In the genomic region with DNA sequence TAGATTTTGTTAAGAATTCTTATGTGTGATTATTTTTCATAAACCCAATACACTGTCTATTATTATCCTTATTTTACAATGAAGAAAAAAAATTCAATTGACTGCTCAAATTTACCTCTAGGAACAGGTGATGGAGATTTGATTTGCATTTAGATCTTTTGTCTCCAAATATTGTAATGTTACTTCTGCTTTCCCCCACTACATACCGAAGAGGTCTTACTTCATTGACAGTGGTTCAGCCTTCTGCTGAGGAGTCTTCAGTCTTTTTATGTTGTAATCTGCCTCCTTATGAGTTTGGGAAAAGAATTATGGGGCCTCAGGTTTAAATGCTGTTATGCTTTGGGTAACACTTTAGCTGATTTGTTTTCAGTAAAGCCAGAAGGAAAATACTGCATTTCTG, we compare ENCODE assay signal across 24 cellular contexts.
"Had no signal": no experiment of that assay in that cellular context is flagged by ENCODE, and none has a peak within 500 bp of the region (broad histone marks: within the 10 kb centered on the region; RNA-seq: fewer than 3 reads in every experiment).

No MANE protein-coding gene starts in this region.

- H3K4me2 ChIP-seq: hepatocyte had no signal

- H3K36me3 ChIP-seq: spleen, thoracic aorta, upper lobe of left lung had no signal

- H3K4me3 Mint-ChIP-seq: activated CD4-positive, alpha-beta T cell treated with anti-CD3 and anti-CD28 coated beads, Interleukin-2, amount 10 ng/mL, durations not matched to agents 24 days and 14 days; activated CD8-positive, alpha-beta T cell treated with anti-CD3 and anti-CD28 coated beads, Interleukin-2, amount 10 ng/mL, durations not matched to agents 7 days and 5 days; activated naive CD4-positive, alpha-beta T cell treated with anti-CD3 and anti-CD28 coated beads, Interleukin-2, amount 50 U/mL, for 24 hours; activated T-helper 1 cell treated with anti-CD3 and anti-CD28 coated beads, Interleukin-12 subunit alpha, Interleukin-12 subunit beta, Interleukin-2, Interleukin-4 antibody, amounts not matched to agents 30 ng/mL and 10 ng/mL and 1 ng/mL, durations not matched to agents 14 hours and 24 hours and 36 hours; brain; immature natural killer cell; naive thymus-derived CD8-positive, alpha-beta T cell; T-helper 1 cell treated with Interleukin-12 subunit alpha and Interleukin-12 subunit beta and Interleukin-4 antibody, amounts not matched to agents 30 μg/mL and 1 μg/mL, for 36 hours had no signal

- DNase-seq: activated CD4-positive, alpha-beta T cell treated with anti-CD3 and anti-CD28 coated beads, Interleukin-2, amount 10 ng/mL, durations not matched to agents 24 days and 14 days; activated CD8-positive, alpha-beta T cell treated with anti-CD3 and anti-CD28 coated beads, Interleukin-2, amount 10 ng/mL, durations not matched to agents 7 days and 5 days; activated gamma-delta T cell treated with Interleukin-2 at 50 U/mL for 16 hours; aorta; dermis blood vessel endothelial cell; effector memory CD4-positive, alpha-beta T cell; foreskin melanocyte; glutamatergic neuron; immature natural killer cell; naive thymus-derived CD8-positive, alpha-beta T cell; spleen; stimulated activated CD4-positive, alpha-beta T cell treated with anti-CD3 and anti-CD28 coated beads, Interleukin-4, amount 100 ng/mL, for 24 hours; stimulated activated naive CD4-positive, alpha-beta T cell treated with Interleukin-2 at 50 U/mL for 16 hours; T1000; upper lobe of left lung had no signal

- H3K4me3 ChIP-seq: hepatocyte, lung, spleen, thoracic aorta, upper lobe of left lung had no signal

- ATAC-seq: activated CD8-positive, alpha-beta T cell treated with anti-CD3 and anti-CD28 coated beads, Interleukin-2, amount 10 ng/mL, durations not matched to agents 7 days and 5 days; left lobe of liver; naive thymus-derived CD8-positive, alpha-beta T cell had no signal

- H3K27ac Mint-ChIP-seq: activated CD4-positive, alpha-beta T cell treated with anti-CD3 and anti-CD28 coated beads, Interleukin-2, amount 10 ng/mL, durations not matched to agents 24 days and 14 days; activated CD8-positive, alpha-beta T cell treated with anti-CD3 and anti-CD28 coated beads, Interleukin-2, amount 10 ng/mL, durations not matched to agents 7 days and 5 days; activated naive CD4-positive, alpha-beta T cell treated with anti-CD3 and anti-CD28 coated beads, Interleukin-2, amount 50 U/mL, for 24 hours; activated T-helper 1 cell treated with anti-CD3 and anti-CD28 coated beads, Interleukin-12 subunit alpha, Interleukin-12 subunit beta, Interleukin-2, Interleukin-4 antibody, amounts not matched to agents 30 ng/mL and 10 ng/mL and 1 ng/mL, durations not matched to agents 14 hours and 24 hours and 36 hours; brain; progenitor cell of endocrine pancreas; T-helper 1 cell treated with Interleukin-12 subunit alpha and Interleukin-12 subunit beta and Interleukin-4 antibody, amounts not matched to agents 30 μg/mL and 1 μg/mL, for 36 hours had no signal

- H3K9me3 ChIP-seq: spleen, thoracic aorta, upper lobe of left lung had no signal

- H3K9me3 Mint-ChIP-seq: activated CD4-positive, alpha-beta T cell treated with anti-CD3 and anti-CD28 coated beads, Interleukin-2, amount 10 ng/mL, durations not matched to agents 24 days and 14 days; activated naive CD4-positive, alpha-beta T cell treated with anti-CD3 and anti-CD28 coated beads, Interleukin-2, amount 50 U/mL, for 24 hours; activated T-helper 1 cell treated with anti-CD3 and anti-CD28 coated beads, Interleukin-12 subunit alpha, Interleukin-12 subunit beta, Interleukin-2, Interleukin-4 antibody, amounts not matched to agents 30 ng/mL and 10 ng/mL and 1 ng/mL, durations not matched to agents 14 hours and 24 hours and 36 hours; brain; immature natural killer cell; naive thymus-derived CD8-positive, alpha-beta T cell; T-helper 1 cell treated with Interleukin-12 subunit alpha and Interleukin-12 subunit beta and Interleukin-4 antibody, amounts not matched to agents 30 μg/mL and 1 μg/mL, for 36 hours had no signal

- H3K27me3 ChIP-seq: hepatocyte, spleen, upper lobe of left lung had no signal

- H3K27ac ChIP-seq: hepatocyte, spleen, thoracic aorta, upper lobe of left lung had no signal

- H3K27me3 Mint-ChIP-seq: activated naive CD4-positive, alpha-beta T cell treated with anti-CD3 and anti-CD28 coated beads, Interleukin-2, amount 50 U/mL, for 24 hours; brain; naive thymus-derived CD8-positive, alpha-beta T cell; progenitor cell of endocrine pancreas had no signal

- H3K36me3 Mint-ChIP-seq: brain had no signal
